Comparison of ENCODE assay signal across 17 cellular contexts in the genomic region with DNA sequence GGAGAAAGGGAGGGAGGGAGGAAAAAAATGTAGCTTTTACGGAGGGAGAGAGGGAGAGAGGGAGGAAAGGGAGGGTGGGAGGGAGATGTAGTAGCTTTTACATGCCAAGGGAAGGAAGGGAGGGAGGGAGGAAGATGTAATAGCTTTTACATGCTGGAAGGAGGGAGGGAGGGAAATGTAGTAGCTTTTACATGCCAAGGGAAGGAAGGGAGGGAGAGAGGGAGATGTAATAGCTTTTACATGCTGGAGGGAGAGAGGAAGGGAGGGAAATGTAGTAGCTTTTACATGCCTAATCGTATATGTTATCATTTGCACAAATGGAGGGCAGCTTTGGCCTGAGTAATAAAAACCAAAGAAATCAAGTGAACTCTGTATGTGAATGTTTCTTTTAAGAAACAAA. TPM values are rescaled to one million over a fixed set of nuclear protein-coding genes. Genes with fewer than 3 reads are reported as not detected.
DNase-seq lines count a peak whose midpoint lies in the region; ATAC-seq, FAIRE-seq and TF ChIP-seq lines count a peak whose summit lies in the region.
"Had no signal": no experiment of that assay in that cellular context is flagged by ENCODE, and none has a peak within 500 bp of the region (broad histone marks: within the 10 kb centered on the region; RNA-seq: fewer than 3 reads in every experiment).

No MANE protein-coding gene starts in this region.

- ATAC-seq in GM21576 (IDR thresholded peaks at IDR 0.05; ENCODE audit: unreplicated experiment), result no peak

- no peak for TF ChIP-seq CTCF in endothelial cell of umbilical vein (IDR thresholded peaks at IDR 0.05; ENCODE audit: extremely low read depth in 1 of 2, insufficient read depth in 1 of 2, low read depth in 1 of 2, low read length in 2 of 2)
- no peak for TF ChIP-seq CTCF in hepatocyte (IDR thresholded peaks at IDR 0.05; ENCODE audit: poor library complexity)
- TF ChIP-seq CTCF in transverse colon (IDR thresholded peaks at IDR 0.05), result no peak

- no TSS peak for BruUV-seq in endothelial cell of umbilical vein (replicated peaks; lab: Mats Ljungman, UMichigan)

- TF ChIP-seq EP300 in transverse colon (IDR thresholded peaks at IDR 0.05; ENCODE audit: low read depth), result no peak

- H3K27ac ChIP-seq in endothelial cell of umbilical vein (ENCODE audit: insufficient read depth, low read depth, low read length) (no peak overlapping the region), hepatocyte (peak overlapping the region; percentile 62), transverse colon (peak overlapping the region; percentile 11 to 57 (median 52))
- H3K27ac ChIP-seq: 22Rv1 had no signal

- dilution Hi-C loops in endothelial cell of umbilical vein (cut with MboI; ENCODE audit: extremely low pct_ligation_motif_present, low sequenced_read_pairs), result no loop called here

- H3K79me2 ChIP-seq in endothelial cell of umbilical vein (ENCODE audit: control insufficient read depth, insufficient read depth, low read length) (no peaks in the 10 kb centered on the region), hepatocyte (peaks cover 8% of the 10 kb centered on the region)

- POLR2A ChIA-PET in endothelial cell of umbilical vein (lab: Charles Lee), result no interaction called here

- H3K4me1 ChIP-seq in endothelial cell of umbilical vein (ENCODE audit: control insufficient read depth, extremely low read depth, insufficient read depth, low read length), result peaks cover 25% of the 10 kb centered on the region
- H3K4me1 ChIP-seq in hepatocyte (ENCODE audit: insufficient read depth), result peaks cover 20% of the 10 kb centered on the region
- H3K4me1 ChIP-seq in transverse colon, result peaks cover 6 to 71% (median 24%) of the 10 kb centered on the region in 4 donors

- H3K9me3 ChIP-seq in endothelial cell of umbilical vein (replicated peaks; ENCODE audit: control insufficient read depth, insufficient read depth, low read length) (no peaks in the 10 kb centered on the region), hepatocyte (ENCODE audit: low read depth) (no peaks in the 10 kb centered on the region), transverse colon (no peaks in the 10 kb centered on the region)
- H3K9me3 ChIP-seq: thoracic aorta had no signal

- no peak overlapping the region for H3K9ac ChIP-seq in endothelial cell of umbilical vein (replicated peaks; ENCODE audit: extremely low read depth, insufficient read depth, low read length)

- intact Hi-C loops in endothelial cell of umbilical vein (cut with micrococcal nuclease) (no loop called here), transverse colon (cut with DNase I; ENCODE audit: low total_unique reads) (no loop called here)

- H3K36me3 ChIP-seq in endothelial cell of umbilical vein (ENCODE audit: control insufficient read depth in 2 of 2, extremely low read depth in 1 of 2, insufficient read depth in 2 of 2, low read length in 2 of 2) (no peaks in the 10 kb centered on the region), hepatocyte (replicated peaks; ENCODE audit: insufficient read depth, low read depth) (no peaks in the 10 kb centered on the region), transverse colon (peaks cover 0 to 2% (median 0%) of the 10 kb centered on the region in 4 donors)
- H3K36me3 ChIP-seq: thoracic aorta had no signal

- FAIRE-seq in endothelial cell of umbilical vein (lab: Jason Lieb, UNC), result no peak
- FAIRE-seq: keratinocyte had no signal

- H4K20me1 ChIP-seq in endothelial cell of umbilical vein (replicated peaks; ENCODE audit: control insufficient read depth, extremely low read depth, insufficient read depth, low read length) (no peaks in the 10 kb centered on the region), hepatocyte (ENCODE audit: insufficient read depth, poor library complexity, severe bottlenecking) (no peaks in the 10 kb centered on the region)

- H3K4me2 ChIP-seq in endothelial cell of umbilical vein (ENCODE audit: insufficient read depth, low read length) (no peak overlapping the region), hepatocyte (peak overlapping the region; percentile 35)

- 33% methylated on average over 1 of the region's 2 CpGs for WGBS in hepatocyte (ENCODE audit: low lambda C conversion rate, missing lambda C conversion rate)
- WGBS in transverse colon (ENCODE audit: low coverage in 1 of 2), 2 donors, result 24 to 31% methylated on average over 2 of the region's 2 CpGs

- H3K4me3 ChIP-seq in endothelial cell of umbilical vein (replicated peaks in 1 of 3; ENCODE audit: insufficient read depth in 1 of 3, low read depth in 1 of 3, low read length in 3 of 3) (no peak overlapping the region), hepatocyte (no peak overlapping the region), transverse colon (no peak overlapping the region)
- H3K4me3 ChIP-seq: thoracic aorta had no signal

- no peaks in the 10 kb centered on the region for H3K27me3 ChIP-seq in endothelial cell of umbilical vein (ENCODE audit: control insufficient read depth in 2 of 2, insufficient read depth in 2 of 2, low read length in 2 of 2)
- H3K27me3 ChIP-seq in hepatocyte, result no peaks in the 10 kb centered on the region
- no peaks in the 10 kb centered on the region for H3K27me3 ChIP-seq in transverse colon

- in situ Hi-C loops in transverse colon (cut with MboI; ENCODE audit: low pct_ligation_motif_present in 1 of 4, low pct_unique_long_range_greater_than_20kb in 1 of 4, low sequenced_read_pairs in 3 of 4), result no loop called here

- no peak for TF ChIP-seq POLR2A in endothelial cell of umbilical vein (IDR thresholded peaks at IDR 0.05; ENCODE audit: low read depth, low read length)
- TF ChIP-seq POLR2A in transverse colon (IDR thresholded peaks at IDR 0.05), result no peak

- no peaks in the 10 kb centered on the region for H3K9me2 ChIP-seq in hepatocyte (replicated peaks; ENCODE audit: insufficient read depth)

- H3K9me1 ChIP-seq in endothelial cell of umbilical vein (replicated peaks; ENCODE audit: control insufficient read depth, extremely low read depth, insufficient read depth, low read length), result no peaks in the 10 kb centered on the region

- no peak overlapping the region for H2AFZ ChIP-seq in endothelial cell of umbilical vein (ENCODE audit: low read depth, low read length)
- no peak overlapping the region for H2AFZ ChIP-seq in hepatocyte

- CTCF ChIA-PET in endothelial cell of umbilical vein (lab: Charles Lee), result interaction anchor here (0.9 to 1.1 kb wide), 3 partner anchors 13 to 36 kb away, joined by 3 to 5 read pairs (median 4); a partner anchor contains a TSS

- peak; percentile 22 for DNase-seq in DMS 273 (lab: John Stamatoyannopoulos, UW; ENCODE audit: unreplicated experiment)
- DNase-seq in DMS 273 treated with DMSO at 0.1 percent for 48 hours (lab: John Stamatoyannopoulos, UW), result no peak
- DNase-seq in endothelial cell of umbilical vein (ENCODE audit: low read depth, low spot score), result peak; percentile 35
- DNase-seq in hepatocyte (ENCODE audit: low spot score), result peak; percentile 62
- DNase-seq in transverse colon, result no peak
- DNase-seq in activated effector memory CD4-positive, alpha-beta T cell treated with anti-CD3 and anti-CD28 coated beads, Interleukin-2, amount 50 U/mL, for 16 hours, result no peak
- DNase-seq in NCI-H187 (lab: John Stamatoyannopoulos, UW), result no peak
- DNase-seq: activated CD4-positive, alpha-beta T cell treated with anti-CD3 and anti-CD28 coated beads, Interleukin-2, amount 50 U/mL, for 4 hours; aorta; NCI-H2171; NK-92 treated with Interleukin-12 subunit alpha and Interleukin-12 subunit beta, amount 100 ng/mL, for 24 hours; posterior cingulate gyrus; SIG-M5 had no signal

TF ChIP-seq in endothelial cell of umbilical vein, 7 proteins besides CTCF, POLR2A, EP300 and RAD21:
- no peak for TF ChIP-seq MYC (IDR thresholded peaks at IDR 0.05; ENCODE audit: low read depth, low read length)

RNA-seq across cellular contexts. Expression of a gene that starts 35.6 kb away (rescaled TPM):
- total RNA-seq in endothelial cell of umbilical vein, result 7.2 and 8.7 TPM in 2 replicates
- 2.0 and 2.5 TPM in 2 replicates for polyA plus RNA-seq in endothelial cell of umbilical vein
- 2.8 and 3.3 TPM in 2 replicates for polyA plus RNA-seq in endothelial cell of umbilical vein (2011; cell fraction: cytosol; rRNA removed)
- polyA plus RNA-seq in endothelial cell of umbilical vein (2011; cell fraction: nucleus; rRNA removed), result 6.5 and 7.4 TPM in 2 replicates
- polyA plus RNA-seq in endothelial cell of umbilical vein (2012), result 1.4 and 2.3 TPM in 2 replicates
- 4.8 and 6.2 TPM in 2 replicates for polyA minus RNA-seq in endothelial cell of umbilical vein
- polyA minus RNA-seq in endothelial cell of umbilical vein (2011; cell fraction: cytosol; rRNA and poly(A)+ RNA removed), result 80.9 TPM
- 8.4 and 12.0 TPM in 2 replicates for polyA minus RNA-seq in endothelial cell of umbilical vein (2011; cell fraction: nucleus; rRNA and poly(A)+ RNA removed)
- total RNA-seq in hepatocyte, result 16.0 and 16.1 TPM in 2 replicates
- polyA plus RNA-seq in hepatocyte, result 3.6 and 5.1 TPM in 2 replicates
- total RNA-seq in transverse colon, result 10 to 100 TPM; 15.7 to 27.0 (median 24.9) TPM

Comparison
In these comparisons a context has a peak if more than half of its experiments do, and no peak if none do; other contexts are left out.
1. DNase-seq: peak in DMS 273 (single experiment), endothelial cell of umbilical vein (single experiment) and hepatocyte (single experiment); none in DMS 273 treated with DMSO at 0.1 percent for 48 hours (single experiment), transverse colon (single experiment), activated effector memory CD4-positive, alpha-beta T cell treated with anti-CD3 and anti-CD28 coated beads, Interleukin-2, amount 50 U/mL, for 16 hours (single experiment) and NCI-H187 (0 of 2).